Comparison of ENCODE assay signal across 21 cellular contexts in the genomic region with DNA sequence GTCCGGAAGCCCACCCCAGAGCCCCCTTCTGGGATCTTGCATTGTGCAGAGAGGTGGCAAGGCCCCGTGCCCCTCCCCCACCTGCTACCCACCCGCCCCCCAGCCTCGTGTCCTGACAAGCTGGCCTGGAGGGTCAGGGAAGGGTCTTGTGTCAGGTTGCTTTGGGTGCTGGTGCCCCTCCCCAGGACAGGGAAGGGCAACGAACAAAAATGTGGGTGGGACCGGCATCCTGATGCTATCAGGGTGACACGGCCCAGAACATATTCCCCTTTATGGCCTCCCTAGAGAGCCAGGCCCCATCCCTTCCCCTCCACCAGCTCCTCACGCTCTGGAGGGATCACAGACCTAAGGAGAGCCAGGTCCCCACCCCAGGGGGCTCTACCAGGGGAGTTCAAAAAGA. TPM values are rescaled to one million over a fixed set of nuclear protein-coding genes. Genes with fewer than 3 reads are reported as not detected.
DNase-seq lines count a peak whose midpoint lies in the region; ATAC-seq and TF ChIP-seq lines count a peak whose summit lies in the region.
"Had no signal": no experiment of that assay in that cellular context is flagged by ENCODE, and none has a peak within 500 bp of the region (broad histone marks: within the 10 kb centered on the region; RNA-seq: fewer than 3 reads in every experiment).

No MANE protein-coding gene starts in this region.

- no CpG with 5 or more reads among the region's 8 CpGs for WGBS in mesendoderm (ENCODE audit: extremely low coverage, insufficient coverage, low lambda C conversion rate)

- H3K4me1 Mint-ChIP-seq in chondrocyte (ENCODE audit: low read depth): no peaks in the 10 kb centered on the region
- H3K4me1 Mint-ChIP-seq: CD8-positive, alpha-beta memory T cell had no signal

- no peaks in the 10 kb centered on the region for H3K79me2 ChIP-seq in mesendoderm (ENCODE audit: control insufficient read depth, insufficient read depth, low read length)

- H3K4ac ChIP-seq in mesendoderm (ENCODE audit: low read depth, low read length): no peak overlapping the region

- H2AK5ac ChIP-seq in mesendoderm (ENCODE audit: low read length): no peak overlapping the region

- H3K9me3 ChIP-seq in BLaER1 (peaks cover 20% of the 10 kb centered on the region), upper lobe of right lung (no peaks in the 10 kb centered on the region)

- peak overlapping the region; percentile 16 for H2BK120ac ChIP-seq in mesendoderm (ENCODE audit: low read depth, low read length)

- peaks cover 14% of the 10 kb centered on the region for H3K9me3 Mint-ChIP-seq in chondrocyte (ENCODE audit: low read depth)
- H3K9me3 Mint-ChIP-seq: CD4-positive, alpha-beta T cell had no signal

- peak overlapping the region; percentile 87 for H2BK5ac ChIP-seq in mesendoderm (ENCODE audit: low read length)

- peaks cover 6% of the 10 kb centered on the region for H3K36me3 Mint-ChIP-seq in chondrocyte (ENCODE audit: low read depth)
- H3K36me3 Mint-ChIP-seq: CD14-positive monocyte had no signal

- no peak overlapping the region for H3K9ac ChIP-seq in BLaER1
- H3K9ac ChIP-seq in mesendoderm (ENCODE audit: low read length): no peak overlapping the region
- H3K9ac ChIP-seq: GM23248 had no signal

- H3K27me3 ChIP-seq in BLaER1 (no peaks in the 10 kb centered on the region), mesendoderm (ENCODE audit: insufficient read depth, low read length, poor library complexity) (no peaks in the 10 kb centered on the region), upper lobe of right lung (peaks cover 23% of the 10 kb centered on the region)

- H3K79me1 ChIP-seq in mesendoderm (ENCODE audit: low read length): no peaks in the 10 kb centered on the region

- peak overlapping the region; percentile 14 for H4K8ac ChIP-seq in mesendoderm (ENCODE audit: low read depth, low read length)

- H2BK15ac ChIP-seq in mesendoderm (replicated peaks; ENCODE audit: low read depth): no peak overlapping the region

- H3K27ac ChIP-seq in BLaER1 (no peak overlapping the region), mesendoderm (ENCODE audit: low read depth, low read length) (peak overlapping the region; percentile 93), upper lobe of right lung (no peak overlapping the region)
- H3K27ac ChIP-seq: A549, GM23248 had no signal

- no peak overlapping the region for H3K27ac Mint-ChIP-seq in chondrocyte (ENCODE audit: unreplicated experiment)
- H3K27ac Mint-ChIP-seq: CD4-positive, alpha-beta T cell; CD8-positive, alpha-beta memory T cell; H9 had no signal

- H3K4me3 Mint-ChIP-seq in chondrocyte (ENCODE audit: unreplicated experiment): no peak overlapping the region
- H3K4me3 Mint-ChIP-seq: CD14-positive monocyte; CD4-positive, alpha-beta T cell; CD8-positive, alpha-beta memory T cell; H9 had no signal

- H3K4me1 ChIP-seq in BLaER1: peaks cover 82% of the 10 kb centered on the region
- H3K4me1 ChIP-seq in mesendoderm (ENCODE audit: control insufficient read depth, low read depth, low read length): peaks cover 9% of the 10 kb centered on the region
- H3K4me1 ChIP-seq in upper lobe of right lung: no peaks in the 10 kb centered on the region

- H3K36me3 ChIP-seq in BLaER1: no peaks in the 10 kb centered on the region
- no peaks in the 10 kb centered on the region for H3K36me3 ChIP-seq in mesendoderm (ENCODE audit: control insufficient read depth, insufficient read depth, low read length)
- no peaks in the 10 kb centered on the region for H3K36me3 ChIP-seq in upper lobe of right lung

- DNase-seq in chondrocyte (ENCODE audit: low spot score) (peak; percentile 61), mesendoderm (no peak), upper lobe of right lung (peak; percentile 51), kidney tubule cell (ENCODE audit: low spot score) (no peak)
- no peak for DNase-seq in activated effector memory CD4-positive, alpha-beta T cell treated with anti-CD3 and anti-CD28 coated beads, Interleukin-2, amount 50 U/mL, for 16 hours
- no peak for DNase-seq in NK-92 treated with Interleukin-12 subunit alpha and Interleukin-12 subunit beta, amount 100 ng/mL, for 24 hours (lab: John Stamatoyannopoulos, UW)
- DNase-seq: 8988T; ACHN; CD4-positive, alpha-beta T cell; CD8-positive, alpha-beta memory T cell; DMS 273 treated with DMSO at 0.1 percent for 48 hours; DMS79; EL; GDM1; GM23248; H9 had no signal

- H3K4me3 ChIP-seq in BLaER1 (no peak overlapping the region), mesendoderm (ENCODE audit: low read length) (no peak overlapping the region), upper lobe of right lung (no peak overlapping the region)
- H3K4me3 ChIP-seq: A549, GM12878, GM23248 had no signal

- H3K56ac ChIP-seq in mesendoderm (ENCODE audit: low read length): peak overlapping the region; percentile 47

- H3K4me2 ChIP-seq in BLaER1 (peak overlapping the region; percentile 27; the same call in 1 of the 2 replicates), mesendoderm (ENCODE audit: low read length) (no peak overlapping the region)
- H3K4me2 ChIP-seq: A549 had no signal

- TF ChIP-seq CTCF in chondrocyte (IDR thresholded peaks at IDR 0.05): no peak
- no peak for TF ChIP-seq CTCF in upper lobe of right lung (IDR thresholded peaks at IDR 0.05)

- ATAC-seq in upper lobe of right lung: no peak
- ATAC-seq: A549, GM12878, HCT116 had no signal

- no peak overlapping the region for H4K5ac ChIP-seq in mesendoderm (ENCODE audit: low read length)

- H3K23ac ChIP-seq in mesendoderm (ENCODE audit: low read length): no peak overlapping the region

- H4K20me1 ChIP-seq in BLaER1: no peaks in the 10 kb centered on the region

- H3K27me3 Mint-ChIP-seq in chondrocyte (ENCODE audit: low read depth): peaks cover 20% of the 10 kb centered on the region

- H3K18ac ChIP-seq in mesendoderm (ENCODE audit: low read length): no peak overlapping the region

- intact Hi-C loops in upper lobe of right lung (cut with DNase I): no loop called here

RNA-seq across cellular contexts. Expression of a gene that starts 38.7 kb away (rescaled TPM):
- total RNA-seq in chondrocyte: 0.54 to 1.2 TPM (median 0.75 TPM) in 3 replicates
- 1.1 TPM for polyA plus RNA-seq in mesendoderm (2013, experiment 1 of 2)
- 0.97 TPM for polyA plus RNA-seq in mesendoderm (2013, experiment 2 of 2)
- total RNA-seq in upper lobe of right lung: not detected
- total RNA-seq: CD4-positive, alpha-beta T cell; GM12878; GM23248 had no signal
- polyA plus RNA-seq: CD14-positive monocyte; CD8-positive, alpha-beta memory T cell; GM12878; GM23248 had no signal

RNA-seq across cellular contexts. Expression of a gene that starts 46.1 kb away (rescaled TPM):
- total RNA-seq in chondrocyte (117 to 152 TPM (median 121 TPM) in 3 replicates), upper lobe of right lung (117 TPM)
- 34.4 TPM for polyA plus RNA-seq in mesendoderm (2013, experiment 1 of 2)
- polyA plus RNA-seq in mesendoderm (2013, experiment 2 of 2): 34.6 TPM

Comparison
In these comparisons a context has a peak if more than half of its experiments do, and no peak if none do; other contexts are left out.
1. DNase-seq: peak in chondrocyte (single experiment) and upper lobe of right lung (single experiment); none in mesendoderm (single experiment), activated effector memory CD4-positive, alpha-beta T cell treated with anti-CD3 and anti-CD28 coated beads, Interleukin-2, amount 50 U/mL, for 16 hours (single experiment), kidney tubule cell (single experiment) and NK-92 treated with Interleukin-12 subunit alpha and Interleukin-12 subunit beta, amount 100 ng/mL, for 24 hours (single experiment).